9 cellular contexts compared by ENCODE assay signal in genomic region chr17:77365584-77366186, GRCh38.
DNase-seq lines count a peak whose midpoint lies in the region; ATAC-seq, FAIRE-seq and TF ChIP-seq lines count a peak whose summit lies in the region.
"Had no signal": no experiment of that assay in that cellular context is flagged by ENCODE, and none has a peak within 500 bp of the region (broad histone marks: within the 10 kb centered on the region; RNA-seq: fewer than 3 reads in every experiment).

No MANE protein-coding gene starts in this region.

- peaks cover 21% of the 10 kb centered on the region for H3K4me1 Mint-ChIP-seq in activated T-helper 2 cell treated with anti-CD3 and anti-CD28 coated beads, Interferon-gamma antibody, Interleukin-2, Interleukin-4, amounts not matched to agents 10 μg/mL and 5 μg/mL and 100 μg/mL, durations not matched to agents 14 hours and 24 hours and 36 hours (ENCODE audit: low read depth)

- intact Hi-C loops in kidney (cut with DNase I), result no loop called here
- intact Hi-C loops in activated T-helper 2 cell treated with anti-CD3 and anti-CD28 coated beads, Interferon-gamma antibody, Interleukin-2, Interleukin-4, amounts not matched to agents 10 μg/mL and 5 μg/mL and 100 μg/mL, durations not matched to agents 14 hours and 24 hours and 36 hours (cut with micrococcal nuclease), result no loop called here

- ATAC-seq in GM18498 (IDR thresholded peaks at IDR 0.05; ENCODE audit: unreplicated experiment), result no peak

- no peak for FAIRE-seq in kidney (lab: Jason Lieb, UNC)

- H3K27ac Mint-ChIP-seq in activated T-helper 2 cell treated with anti-CD3 and anti-CD28 coated beads, Interferon-gamma antibody, Interleukin-2, Interleukin-4, amounts not matched to agents 10 μg/mL and 5 μg/mL and 100 μg/mL, durations not matched to agents 14 hours and 24 hours and 36 hours, result no peak overlapping the region

- no peak overlapping the region for H3K4me3 Mint-ChIP-seq in activated T-helper 2 cell treated with anti-CD3 and anti-CD28 coated beads, Interferon-gamma antibody, Interleukin-2, Interleukin-4, amounts not matched to agents 10 μg/mL and 5 μg/mL and 100 μg/mL, durations not matched to agents 14 hours and 24 hours and 36 hours (ENCODE audit: low read depth)

- H3K4me3 ChIP-seq in kidney (ENCODE audit: low read length in 2 of 2) (no peak overlapping the region), suprapubic skin (peak overlapping the region; percentile 2)

- H3K9me3 Mint-ChIP-seq in activated T-helper 2 cell treated with anti-CD3 and anti-CD28 coated beads, Interferon-gamma antibody, Interleukin-2, Interleukin-4, amounts not matched to agents 10 μg/mL and 5 μg/mL and 100 μg/mL, durations not matched to agents 14 hours and 24 hours and 36 hours, result no peaks in the 10 kb centered on the region

- peak; percentile 93 for DNase-seq in DMS153 (lab: John Stamatoyannopoulos, UW)
- peak; percentile 78 for DNase-seq in NCI-H1092 treated with DMSO at 0.1 percent for 48 hours (lab: John Stamatoyannopoulos, UW)
- DNase-seq in kidney, result peak; percentile 94
- DNase-seq in suprapubic skin (ENCODE audit: low spot score in 2 of 2), result peak in 1 of 2 donors; percentile 87
- DNase-seq in NCI-H2227 treated with DMSO at 0.1 percent for 48 hours (lab: John Stamatoyannopoulos, UW), result no peak
- DNase-seq in activated T-helper 2 cell treated with anti-CD3 and anti-CD28 coated beads, Interferon-gamma antibody, Interleukin-2, Interleukin-4, amounts not matched to agents 10 μg/mL and 5 μg/mL and 100 μg/mL, durations not matched to agents 14 hours and 24 hours and 36 hours (ENCODE audit: low spot score), result no peak

- H3K27me3 ChIP-seq in suprapubic skin, result no peaks in the 10 kb centered on the region

- H3K4me1 ChIP-seq in kidney (ENCODE audit: control insufficient read depth in 1 of 2, insufficient read depth in 1 of 2, low read depth in 1 of 2, low read length in 2 of 2) (peaks cover 29 to 31% of the 10 kb centered on the region in 2 donors), suprapubic skin (peaks cover 72% of the 10 kb centered on the region)

- H3K27ac ChIP-seq in angular gyrus (ENCODE audit: low read depth, low read length) (peak overlapping the region; percentile 87), kidney (ENCODE audit: low read depth in 2 of 2, low read length in 2 of 2) (peak overlapping the region; percentile 82 to 88), suprapubic skin (peak overlapping the region; percentile 88)
- H3K27ac ChIP-seq: HL-60 had no signal

- peaks cover 5% of the 10 kb centered on the region for H3K27me3 Mint-ChIP-seq in activated T-helper 2 cell treated with anti-CD3 and anti-CD28 coated beads, Interferon-gamma antibody, Interleukin-2, Interleukin-4, amounts not matched to agents 10 μg/mL and 5 μg/mL and 100 μg/mL, durations not matched to agents 14 hours and 24 hours and 36 hours (ENCODE audit: low read depth)

- no peaks in the 10 kb centered on the region for H3K36me3 Mint-ChIP-seq in activated T-helper 2 cell treated with anti-CD3 and anti-CD28 coated beads, Interferon-gamma antibody, Interleukin-2, Interleukin-4, amounts not matched to agents 10 μg/mL and 5 μg/mL and 100 μg/mL, durations not matched to agents 14 hours and 24 hours and 36 hours (ENCODE audit: low read depth)

- 18% methylated on average over 9 of the region's 11 CpGs for WGBS in suprapubic skin

- TF ChIP-seq POLR2A in suprapubic skin (IDR thresholded peaks at IDR 0.05), result no peak

- H3K9me3 ChIP-seq in kidney (ENCODE audit: control insufficient read depth in 1 of 2, low read length in 2 of 2), result no peaks in the 10 kb centered on the region
- no peaks in the 10 kb centered on the region for H3K9me3 ChIP-seq in suprapubic skin

- no peak for TF ChIP-seq EP300 in suprapubic skin (IDR thresholded peaks at IDR 0.05)

- no peaks in the 10 kb centered on the region for H3K36me3 ChIP-seq in kidney (ENCODE audit: control insufficient read depth in 1 of 2, insufficient read depth in 2 of 2, low read length in 2 of 2)
- H3K36me3 ChIP-seq in suprapubic skin, result no peaks in the 10 kb centered on the region

- H3K9ac ChIP-seq in kidney (ENCODE audit: low read length in 2 of 2), result peak overlapping the region in 1 of 2 donors; percentile 44

- no peak for TF ChIP-seq CTCF in kidney (IDR thresholded peaks at IDR 0.05; ENCODE audit: borderline replicate concordance, extremely low read depth, insufficient read depth)
- TF ChIP-seq CTCF in suprapubic skin (IDR thresholded peaks at IDR 0.05), result no peak

Comparison
In these comparisons a context has a peak if more than half of its experiments do, and no peak if none do; other contexts are left out.
1. DNase-seq: peak in DMS153 (single experiment), NCI-H1092 treated with DMSO at 0.1 percent for 48 hours (single experiment) and kidney (single experiment); none in NCI-H2227 treated with DMSO at 0.1 percent for 48 hours (single experiment) and activated T-helper 2 cell treated with anti-CD3 and anti-CD28 coated beads, Interferon-gamma antibody, Interleukin-2, Interleukin-4, amounts not matched to agents 10 μg/mL and 5 μg/mL and 100 μg/mL, durations not matched to agents 14 hours and 24 hours and 36 hours (single experiment).
2. Peak in every context shown above with its lines, with median percentiles within 50 percentile points of each other: H3K27ac ChIP-seq.